ENCODE assay signal across 20 cellular contexts in the genomic region with DNA sequence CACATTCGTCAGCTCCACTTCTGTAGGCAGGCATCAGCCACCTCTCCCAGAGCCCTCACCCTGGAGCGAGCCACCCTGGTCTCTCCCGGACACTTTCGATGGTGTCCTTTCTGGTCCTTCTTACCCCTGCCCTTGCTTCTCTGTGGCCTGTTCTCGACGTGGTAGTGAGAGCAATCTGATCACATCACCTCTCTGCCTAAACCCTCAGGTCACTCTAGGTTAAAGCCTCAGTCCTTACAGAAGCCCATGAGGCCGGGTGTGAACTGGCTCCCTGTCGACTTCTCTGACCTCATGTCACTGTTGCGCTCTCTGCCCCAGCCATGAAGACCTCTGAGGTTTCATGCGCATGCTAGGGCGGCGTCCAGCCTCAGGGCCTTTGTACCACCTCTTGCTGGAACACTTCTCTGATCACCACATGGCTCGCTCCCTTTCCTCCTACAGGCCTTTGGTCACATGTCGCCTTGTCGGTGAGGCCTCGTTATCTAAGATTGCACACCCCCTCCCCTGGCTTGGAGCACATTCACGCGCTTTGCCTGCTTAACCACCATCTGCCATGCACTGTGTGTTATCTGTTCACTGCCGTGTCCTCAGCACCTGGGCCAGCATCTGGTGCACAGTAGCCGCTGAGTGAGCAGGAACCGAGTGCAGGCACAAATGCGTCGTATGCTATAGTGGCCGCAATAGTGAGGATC.
"Had no signal": no experiment of that assay in that cellular context is flagged by ENCODE, and none has a peak within 500 bp of the region (broad histone marks: within the 10 kb centered on the region; RNA-seq: fewer than 3 reads in every experiment).

No MANE protein-coding gene starts in this region.

- H3K27me3 Mint-ChIP-seq: activated CD4-positive, alpha-beta T cell treated with anti-CD3 and anti-CD28 coated beads, Interleukin-2, amount 10 ng/mL, durations not matched to agents 7 days and 5 days; activated T-helper 17 cell treated with anti-CD3 and anti-CD28 coated beads, Interleukin-2, amount 50 U/mL, for 72 hours; central memory CD8-positive, alpha-beta T cell had no signal

- H3K9me3 Mint-ChIP-seq: central memory CD8-positive, alpha-beta T cell had no signal

- H3K27me3 ChIP-seq: body of pancreas, left lung, pancreas, stomach had no signal

- H3K4me3 ChIP-seq: body of pancreas, left lung, pancreas, stomach had no signal

- DNase-seq: activated CD4-positive, alpha-beta T cell treated with anti-CD3 and anti-CD28 coated beads, Interleukin-2, amount 10 ng/mL, durations not matched to agents 7 days and 5 days; activated CD4-positive, CD25-positive, alpha-beta regulatory T cell; activated naive CD4-positive, alpha-beta T cell treated with anti-CD3 and anti-CD28 coated beads, Interleukin-2, amount 50 U/mL, for 16 hours; activated T-cell treated with anti-CD3 and anti-CD28 coated beads for 4 hours; cortex of kidney; effector CD8-positive, alpha-beta T cell; islet precursor cell; left lung; mesendoderm; pancreas; retina; stimulated activated CD4-positive, alpha-beta T cell treated with anti-CD3 and anti-CD28 coated beads, Interleukin-15, amount 100 ng/mL, for 24 hours; stimulated activated CD4-positive, alpha-beta T cell treated with anti-CD3 and anti-CD28 coated beads, Interleukin-4, amount 100 ng/mL, for 24 hours; stomach; T-helper 9 cell had no signal

- FAIRE-seq: frontal cortex, pancreas, urothelium cell line had no signal

- H3K4me3 Mint-ChIP-seq: activated CD4-positive, alpha-beta T cell treated with anti-CD3 and anti-CD28 coated beads, Interleukin-2, amount 10 ng/mL, durations not matched to agents 7 days and 5 days; activated T-helper 17 cell treated with anti-CD3 and anti-CD28 coated beads, Interleukin-2, amount 50 U/mL, for 72 hours; central memory CD8-positive, alpha-beta T cell had no signal

- H3K27ac Mint-ChIP-seq: activated CD4-positive, alpha-beta T cell treated with anti-CD3 and anti-CD28 coated beads, Interleukin-2, amount 10 ng/mL, durations not matched to agents 7 days and 5 days; activated T-helper 17 cell treated with anti-CD3 and anti-CD28 coated beads, Interleukin-2, amount 50 U/mL, for 72 hours had no signal

- ATAC-seq: activated T-helper 17 cell treated with anti-CD3 and anti-CD28 coated beads, Interleukin-2, amount 50 U/mL, for 72 hours; body of pancreas; left lung had no signal

- H3K4me1 Mint-ChIP-seq: activated CD4-positive, alpha-beta T cell treated with anti-CD3 and anti-CD28 coated beads, Interleukin-2, amount 10 ng/mL, durations not matched to agents 7 days and 5 days; activated T-helper 17 cell treated with anti-CD3 and anti-CD28 coated beads, Interleukin-2, amount 50 U/mL, for 72 hours; central memory CD8-positive, alpha-beta T cell had no signal

- H3K27ac ChIP-seq: body of pancreas, left lung, pancreas, stomach had no signal

- H3K4me1 ChIP-seq: body of pancreas, left lung, pancreas, stomach had no signal

- H3K9me3 ChIP-seq: body of pancreas, pancreas, stomach had no signal
